9 cellular contexts compared by ENCODE assay signal in genomic region chr5:132439521-132440206, GRCh38. TPM values are rescaled to one million over a fixed set of nuclear protein-coding genes. Genes with fewer than 3 reads are reported as not detected.
DNase-seq lines count a peak whose midpoint lies in the region; ATAC-seq and TF ChIP-seq lines count a peak whose summit lies in the region.
"Had no signal": no experiment of that assay in that cellular context is flagged by ENCODE, and none has a peak within 500 bp of the region (broad histone marks: within the 10 kb centered on the region; RNA-seq: fewer than 3 reads in every experiment).

No MANE protein-coding gene starts in this region.

- peak; percentile 83 for DNase-seq in HCEC 1CT
- DNase-seq in activated naive CD8-positive, alpha-beta T cell treated with anti-CD3 and anti-CD28 coated beads, Interleukin-2, amount 10 ng/mL, durations not matched to agents 7 days and 5 days, result no peak
- peak; percentile 77 to 90 (median 80) for DNase-seq in heart left ventricle
- DNase-seq in stimulated activated effector memory CD8-positive, alpha-beta T cell treated with anti-CD3 and anti-CD28 coated beads, Interleukin-12 subunit alpha, Interleukin-12 subunit beta, amount 100 ng/mL, for 72 hours (ENCODE audit: low spot score in 2 of 2), result no peak
- DNase-seq in A673 (ENCODE audit: low spot score), result no peak
- no peak for DNase-seq in NCI-H2171 (lab: John Stamatoyannopoulos, UW)
- no peak for DNase-seq in KBM-7
- DNase-seq in SIG-M5 (lab: John Stamatoyannopoulos, UW), result no peak

- H3K36me3 ChIP-seq in heart left ventricle (peaks cover 0 to 14% (median 0%) of the 10 kb centered on the region in 9 donors), A673 (ENCODE audit: insufficient read depth, low read length, poor library complexity, severe bottlenecking) (no peaks in the 10 kb centered on the region)

- 15 to 24% (median 17%) methylated on average over 7 of the region's 7 CpGs for WGBS in heart left ventricle, 4 donors

- intact Hi-C loops in heart left ventricle (cut with DNase I), result loop anchor here in 1 of 10 donors (2.0 kb wide), 1 partner anchor 25 kb away; no protein-coding TSS in a partner anchor
- intact Hi-C loops in A673 (cut with micrococcal nuclease; ENCODE audit: unreplicated experiment), result no loop called here

- peak overlapping the region; percentile 86 for H3K27ac Mint-ChIP-seq in activated naive CD8-positive, alpha-beta T cell treated with anti-CD3 and anti-CD28 coated beads, Interleukin-2, amount 10 ng/mL, durations not matched to agents 7 days and 5 days
- H3K27ac Mint-ChIP-seq in stimulated activated effector memory CD8-positive, alpha-beta T cell treated with anti-CD3 and anti-CD28 coated beads, Interleukin-12 subunit alpha, Interleukin-12 subunit beta, amount 100 ng/mL, for 72 hours, result peak overlapping the region; percentile 98

- CTCF ChIA-PET in A673 (lab: Charles Lee), result no interaction called here

- H3K9me3 Mint-ChIP-seq in activated naive CD8-positive, alpha-beta T cell treated with anti-CD3 and anti-CD28 coated beads, Interleukin-2, amount 10 ng/mL, durations not matched to agents 7 days and 5 days, result no peaks in the 10 kb centered on the region
- H3K9me3 Mint-ChIP-seq in stimulated activated effector memory CD8-positive, alpha-beta T cell treated with anti-CD3 and anti-CD28 coated beads, Interleukin-12 subunit alpha, Interleukin-12 subunit beta, amount 100 ng/mL, for 72 hours, result no peaks in the 10 kb centered on the region

- in situ Hi-C loops in KBM-7 (cut with MboI; ENCODE audit: low pct_unique_long_range_greater_than_20kb, low sequenced_read_pairs), result no loop called here

- H3K4me3 ChIP-seq in heart left ventricle (no peak overlapping the region), A673 (ENCODE audit: low read depth, low read length, poor library complexity, severe bottlenecking) (no peak overlapping the region)
- H3K4me3 ChIP-seq: SK-N-MC had no signal

- H3K4me1 Mint-ChIP-seq in activated naive CD8-positive, alpha-beta T cell treated with anti-CD3 and anti-CD28 coated beads, Interleukin-2, amount 10 ng/mL, durations not matched to agents 7 days and 5 days, result peaks cover 76% of the 10 kb centered on the region
- peaks cover 86% of the 10 kb centered on the region for H3K4me1 Mint-ChIP-seq in stimulated activated effector memory CD8-positive, alpha-beta T cell treated with anti-CD3 and anti-CD28 coated beads, Interleukin-12 subunit alpha, Interleukin-12 subunit beta, amount 100 ng/mL, for 72 hours

- no peaks in the 10 kb centered on the region for H3K9me3 ChIP-seq in heart left ventricle
- H3K9me3 ChIP-seq in A673 (ENCODE audit: low read depth, low read length, poor library complexity, severe bottlenecking), result no peaks in the 10 kb centered on the region

- H3K27me3 ChIP-seq in heart left ventricle (no peaks in the 10 kb centered on the region), A673 (replicated peaks; ENCODE audit: insufficient read depth, low read depth, low read length, poor library complexity) (no peaks in the 10 kb centered on the region)

- peak overlapping the region; percentile 3 for H3K4me3 Mint-ChIP-seq in activated naive CD8-positive, alpha-beta T cell treated with anti-CD3 and anti-CD28 coated beads, Interleukin-2, amount 10 ng/mL, durations not matched to agents 7 days and 5 days
- H3K4me3 Mint-ChIP-seq in stimulated activated effector memory CD8-positive, alpha-beta T cell treated with anti-CD3 and anti-CD28 coated beads, Interleukin-12 subunit alpha, Interleukin-12 subunit beta, amount 100 ng/mL, for 72 hours, result peak overlapping the region; percentile 58

- H3K4me1 ChIP-seq in heart left ventricle (peaks cover 15 to 97% (median 86%) of the 10 kb centered on the region in 12 donors), A673 (ENCODE audit: insufficient read depth, low read length, poor library complexity, severe bottlenecking) (peaks cover 11% of the 10 kb centered on the region)

- TF ChIP-seq CTCF in heart left ventricle (IDR thresholded peaks at IDR 0.05), result no peak
- TF ChIP-seq CTCF in A673 (conservative IDR thresholded peaks at IDR 0.05; ENCODE audit: low read depth, low read length), result no peak

- ATAC-seq in activated naive CD8-positive, alpha-beta T cell treated with anti-CD3 and anti-CD28 coated beads, Interleukin-2, amount 10 ng/mL, durations not matched to agents 7 days and 5 days (ENCODE audit: low read depth), result no peak
- ATAC-seq in heart left ventricle, result peak; percentile 76 to 90 (median 86)
- ATAC-seq in stimulated activated effector memory CD8-positive, alpha-beta T cell treated with anti-CD3 and anti-CD28 coated beads, Interleukin-12 subunit alpha, Interleukin-12 subunit beta, amount 100 ng/mL, for 72 hours, result peak; percentile 68

- H3K36me3 Mint-ChIP-seq in activated naive CD8-positive, alpha-beta T cell treated with anti-CD3 and anti-CD28 coated beads, Interleukin-2, amount 10 ng/mL, durations not matched to agents 7 days and 5 days, result peaks cover 48% of the 10 kb centered on the region
- H3K36me3 Mint-ChIP-seq in stimulated activated effector memory CD8-positive, alpha-beta T cell treated with anti-CD3 and anti-CD28 coated beads, Interleukin-12 subunit alpha, Interleukin-12 subunit beta, amount 100 ng/mL, for 72 hours, result no peaks in the 10 kb centered on the region

- BruUV-seq in A673 (replicated peaks; lab: Mats Ljungman, UMichigan), result no TSS peak

- no peaks in the 10 kb centered on the region for H3K27me3 Mint-ChIP-seq in activated naive CD8-positive, alpha-beta T cell treated with anti-CD3 and anti-CD28 coated beads, Interleukin-2, amount 10 ng/mL, durations not matched to agents 7 days and 5 days

- TF ChIP-seq POLR2A in heart left ventricle (IDR thresholded peaks at IDR 0.05), result no peak

- POLR2A ChIA-PET in activated naive CD8-positive, alpha-beta T cell treated with anti-CD3 and anti-CD28 coated beads, Interleukin-2, amount 10 ng/mL, durations not matched to agents 7 days and 5 days (lab: Charles Lee), result interaction anchor here (1.0 to 6.1 kb wide), 12 partner anchors 11 to 57 kb away, joined by 3 to 65 read pairs (median 5); partner anchors contain the start of gene IRF1
- POLR2A ChIA-PET in A673 (lab: Charles Lee; ENCODE audit: low non-redundant PET), result no interaction called here

- peak overlapping the region in 11 of 12 donors; percentile 68 to 89 (median 76) for H3K27ac ChIP-seq in heart left ventricle
- H3K27ac ChIP-seq in A673 (ENCODE audit: low read depth, low read length, poor library complexity, severe bottlenecking), result no peak overlapping the region
- H3K27ac ChIP-seq: SK-N-MC had no signal

RNA-seq across cellular contexts. Expression of gene IRF1, which starts 50.9 kb away (rescaled TPM):
- 100 to 1,000 TPM; 228 to 238 TPM for total RNA-seq in activated naive CD8-positive, alpha-beta T cell treated with anti-CD3 and anti-CD28 coated beads, Interleukin-2, amount 10 ng/mL, durations not matched to agents 7 days and 5 days
- total RNA-seq in heart left ventricle (100 to 1,000 TPM in 1 of 9 donors, 10 to 100 TPM in 7, 1 to 10 TPM in 1; 9.2 to 190 (median 18.4) TPM), A673 (2021) (5.7 and 6.9 TPM in 2 replicates)
- polyA plus RNA-seq in heart left ventricle, result 10 to 100 TPM in 1 of 2 donors, 1 to 10 TPM in 1; 7.5 to 12.2 TPM

Comparison
In these comparisons a context has a peak if more than half of its experiments do, and no peak if none do; other contexts are left out.
1. DNase-seq: peak in HCEC 1CT (single experiment) and heart left ventricle (5 of 5); none in activated naive CD8-positive, alpha-beta T cell treated with anti-CD3 and anti-CD28 coated beads, Interleukin-2, amount 10 ng/mL, durations not matched to agents 7 days and 5 days (single experiment), stimulated activated effector memory CD8-positive, alpha-beta T cell treated with anti-CD3 and anti-CD28 coated beads, Interleukin-12 subunit alpha, Interleukin-12 subunit beta, amount 100 ng/mL, for 72 hours (0 of 2), A673 (single experiment), NCI-H2171 (single experiment), KBM-7 (single experiment) and SIG-M5 (single experiment).